Comparison of ENCODE assay signal across 3 cellular contexts in genomic region chr1:234322979-234323378, GRCh38.
TF ChIP-seq lines count a peak whose summit lies in the region.

No MANE protein-coding gene starts in this region.

TF ChIP-seq in HEK293, 187 proteins besides CTCF, POLR2A, EP300 and RAD21 (continues in another document):
- peak; percentile 45; the same call in 1 of the 2 replicates for TF ChIP-seq ZNF2 (tag by site-specific recombination; IDR thresholded peaks at IDR 0.05)
- TF ChIP-seq IKZF3 (tag by site-specific recombination; IDR thresholded peaks at IDR 0.05), result no peak
- TF ChIP-seq PRDM10 (tag by site-specific recombination; IDR thresholded peaks at IDR 0.05), result peak; percentile 75
- TF ChIP-seq ZBTB17 (tag by site-specific recombination; IDR thresholded peaks at IDR 0.05), result peak; percentile 48
- TF ChIP-seq ZNF654 (tag by site-specific recombination; IDR thresholded peaks at IDR 0.05; ENCODE audit: low read depth), result peak; percentile 71
- peak; percentile 30; the same call in 1 of the 2 replicates for TF ChIP-seq SP3 (tag by site-specific recombination; IDR thresholded peaks at IDR 0.05)
- TF ChIP-seq ZNF555 (tag by site-specific recombination; conservative IDR thresholded peaks at IDR 0.05), result no peak
- TF ChIP-seq, protein P1, sequence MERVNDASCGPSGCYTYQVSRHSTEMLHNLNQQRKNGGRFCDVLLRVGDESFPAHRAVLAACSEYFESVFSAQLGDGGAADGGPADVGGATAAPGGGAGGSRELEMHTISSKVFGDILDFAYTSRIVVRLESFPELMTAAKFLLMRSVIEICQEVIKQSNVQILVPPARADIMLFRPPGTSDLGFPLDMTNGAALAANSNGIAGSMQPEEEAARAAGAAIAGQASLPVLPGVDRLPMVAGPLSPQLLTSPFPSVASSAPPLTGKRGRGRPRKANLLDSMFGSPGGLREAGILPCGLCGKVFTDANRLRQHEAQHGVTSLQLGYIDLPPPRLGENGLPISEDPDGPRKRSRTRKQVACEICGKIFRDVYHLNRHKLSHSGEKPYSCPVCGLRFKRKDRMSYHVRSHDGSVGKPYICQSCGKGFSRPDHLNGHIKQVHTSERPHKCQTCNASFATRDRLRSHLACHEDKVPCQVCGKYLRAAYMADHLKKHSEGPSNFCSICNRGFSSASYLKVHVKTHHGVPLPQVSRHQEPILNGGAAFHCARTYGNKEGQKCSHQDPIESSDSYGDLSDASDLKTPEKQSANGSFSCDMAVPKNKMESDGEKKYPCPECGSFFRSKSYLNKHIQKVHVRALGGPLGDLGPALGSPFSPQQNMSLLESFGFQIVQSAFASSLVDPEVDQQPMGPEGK (tag by site-specific recombination; IDR thresholded peaks at IDR 0.05), result peak; percentile 39; the same call in 1 of the 2 replicates
- TF ChIP-seq, protein P2, sequence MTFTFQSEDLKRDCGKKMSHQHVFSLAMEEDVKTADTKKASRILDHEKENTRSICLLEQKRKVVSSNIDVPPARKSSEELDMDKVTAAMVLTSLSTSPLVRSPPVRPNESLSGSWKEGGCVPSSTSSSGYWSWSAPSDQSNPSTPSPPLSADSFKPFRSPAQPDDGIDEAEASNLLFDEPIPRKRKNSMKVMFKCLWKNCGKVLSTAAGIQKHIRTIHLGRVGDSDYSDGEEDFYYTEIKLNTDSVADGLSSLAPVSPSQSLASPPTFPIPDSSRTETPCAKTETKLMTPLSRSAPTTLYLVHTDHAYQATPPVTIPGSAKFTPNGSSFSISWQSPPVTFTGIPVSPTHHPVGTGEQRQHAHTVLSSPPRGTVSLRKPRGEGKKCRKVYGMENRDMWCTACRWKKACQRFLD (tag by site-specific recombination; IDR thresholded peaks at IDR 0.05), result no peak

TF ChIP-seq in SK-N-SH treated with all-trans-retinoic acid at 6 μM for 48 hours, 23 proteins besides CTCF, POLR2A, EP300 and RAD21:
- TF ChIP-seq TOX (CRISPR knock-in tag; IDR thresholded peaks at IDR 0.05; ENCODE audit: borderline replicate concordance), result no peak
- TF ChIP-seq, protein P3, sequence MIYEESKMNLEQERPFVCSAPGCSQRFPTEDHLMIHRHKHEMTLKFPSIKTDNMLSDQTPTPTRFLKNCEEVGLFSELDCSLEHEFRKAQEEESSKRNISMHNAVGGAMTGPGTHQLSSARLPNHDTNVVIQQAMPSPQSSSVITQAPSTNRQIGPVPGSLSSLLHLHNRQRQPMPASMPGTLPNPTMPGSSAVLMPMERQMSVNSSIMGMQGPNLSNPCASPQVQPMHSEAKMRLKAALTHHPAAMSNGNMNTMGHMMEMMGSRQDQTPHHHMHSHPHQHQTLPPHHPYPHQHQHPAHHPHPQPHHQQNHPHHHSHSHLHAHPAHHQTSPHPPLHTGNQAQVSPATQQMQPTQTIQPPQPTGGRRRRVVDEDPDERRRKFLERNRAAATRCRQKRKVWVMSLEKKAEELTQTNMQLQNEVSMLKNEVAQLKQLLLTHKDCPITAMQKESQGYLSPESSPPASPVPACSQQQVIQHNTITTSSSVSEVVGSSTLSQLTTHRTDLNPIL (CRISPR knock-in tag; IDR thresholded peaks at IDR 0.05; ENCODE audit: low read depth), result no peak
- no peak for TF ChIP-seq POU6F1 (CRISPR knock-in tag; IDR thresholded peaks at IDR 0.05; ENCODE audit: borderline replicate concordance, low read depth)
- no peak for TF ChIP-seq GLIS3 (CRISPR knock-in tag; IDR thresholded peaks at IDR 0.05)
- TF ChIP-seq OSR1 (CRISPR knock-in tag; IDR thresholded peaks at IDR 0.05), result no peak
- no peak for TF ChIP-seq ZFP3 (CRISPR knock-in tag; IDR thresholded peaks at IDR 0.05)
- no peak for TF ChIP-seq RARB (CRISPR knock-in tag; IDR thresholded peaks at IDR 0.05)
- no peak for TF ChIP-seq ISL1 (CRISPR knock-in tag; IDR thresholded peaks at IDR 0.05)
- no peak for TF ChIP-seq ZFP30 (CRISPR knock-in tag; IDR thresholded peaks at IDR 0.05)
- no peak for TF ChIP-seq CSDC2 (CRISPR knock-in tag; IDR thresholded peaks at IDR 0.05)
- no peak for TF ChIP-seq ZNF8 (CRISPR knock-in tag; IDR thresholded peaks at IDR 0.05)
- no peak for TF ChIP-seq BACH2 (CRISPR knock-in tag; IDR thresholded peaks at IDR 0.05; ENCODE audit: borderline replicate concordance)
- TF ChIP-seq PPARA (CRISPR knock-in tag; IDR thresholded peaks at IDR 0.05; ENCODE audit: borderline replicate concordance), result no peak

TF ChIP-seq in K562, 482 proteins besides CTCF, POLR2A, EP300 and RAD21 (continues in another document):
- TF ChIP-seq ERF (CRISPR knock-in tag; IDR thresholded peaks at IDR 0.05) (0 out of 2 replicates have a peak, but pooled peaks have one; percentile 51), HIVEP1 (CRISPR knock-in tag; IDR thresholded peaks at IDR 0.05) (0 out of 2 replicates have a peak, but pooled peaks have one; percentile 15), SMAD4 (CRISPR knock-in tag; conservative IDR thresholded peaks at IDR 0.05) (no peak), VEZF1 (CRISPR knock-in tag; IDR thresholded peaks at IDR 0.05) (peak; percentile 64), ETV5 (CRISPR knock-in tag; IDR thresholded peaks at IDR 0.05; ENCODE audit: low read depth) (0 out of 2 replicates have a peak, but pooled peaks have one; percentile 31), RB1 (IDR thresholded peaks at IDR 0.05; ENCODE audit: low read depth) (peak; percentile 80; the same call in 1 of the 2 replicates), ZFP91 (CRISPR knock-in tag; IDR thresholded peaks at IDR 0.05) (0 out of 2 replicates have a peak, but pooled peaks have one; percentile 11), ZMIZ1 (IDR thresholded peaks at IDR 0.05; ENCODE audit: low read depth in 2 of 2, low read length in 2 of 2) (0 out of 4 replicates have a peak, but pooled peaks of 1 of the 2 experiments have one; percentile 17), CBX2 (IDR thresholded peaks at IDR 0.05; ENCODE audit: insufficient read depth, low read length, poor library complexity, severe bottlenecking) (no peak), SMC3 (conservative IDR thresholded peaks at IDR 0.05; ENCODE audit: insufficient read depth, low read depth, low read length) (peak; percentile 75), CTCFL (IDR thresholded peaks at IDR 0.05; ENCODE audit: borderline replicate concordance, insufficient read depth, low read depth, low read length, poor library complexity, severe bottlenecking) (peak; percentile 13), ZFP36 (IDR thresholded peaks at IDR 0.05; ENCODE audit: low read depth, low read length, partially characterized antibody) (peak; percentile 24), YY1 (IDR thresholded peaks at IDR 0.05; ENCODE audit: borderline replicate concordance in 1 of 3, control insufficient read depth in 1 of 3, extremely low read depth in 1 of 3, insufficient read depth in 3 of 3, insufficient read length in 1 of 3, insufficient replicate concordance in 2 of 3, low read depth in 1 of 3, low read length in 2 of 3) (peak in 1 of 3 experiments; percentile 9), CTBP1 (IDR thresholded peaks at IDR 0.05; ENCODE audit: borderline replicate concordance) (peak; percentile 52; the same call in 1 of the 2 replicates), MAZ (CRISPR knock-in tag; conservative IDR thresholded peaks at IDR 0.05 in 1 of 2, IDR thresholded peaks at IDR 0.05 in 1 of 2) (0 out of 4 replicates have a peak, but pooled peaks of 1 of the 2 experiments have one; percentile 53), JUND (IDR thresholded peaks at IDR 0.05; ENCODE audit: borderline replicate concordance, low read depth, low read length) (0 out of 2 replicates have a peak, but pooled peaks have one; percentile 32), JUND (tag; IDR thresholded peaks at IDR 0.05; ENCODE audit: borderline replicate concordance, low read depth, low read length) (no peak), PRDM10 (IDR thresholded peaks at IDR 0.05; ENCODE audit: partially characterized antibody) (peak; percentile 37), BHLHE40 (IDR thresholded peaks at IDR 0.05; ENCODE audit: low read length) (peak; percentile 54; the same call in 1 of the 2 replicates), CXXC5 (CRISPR knock-in tag; IDR thresholded peaks at IDR 0.05) (peak; percentile 39; the same call in 1 of the 2 replicates), POLR2AphosphoS5 (IDR thresholded peaks at IDR 0.05; ENCODE audit: control insufficient read depth, insufficient read depth, low read depth, low read length) (no peak)
- TF ChIP-seq, protein P4, sequence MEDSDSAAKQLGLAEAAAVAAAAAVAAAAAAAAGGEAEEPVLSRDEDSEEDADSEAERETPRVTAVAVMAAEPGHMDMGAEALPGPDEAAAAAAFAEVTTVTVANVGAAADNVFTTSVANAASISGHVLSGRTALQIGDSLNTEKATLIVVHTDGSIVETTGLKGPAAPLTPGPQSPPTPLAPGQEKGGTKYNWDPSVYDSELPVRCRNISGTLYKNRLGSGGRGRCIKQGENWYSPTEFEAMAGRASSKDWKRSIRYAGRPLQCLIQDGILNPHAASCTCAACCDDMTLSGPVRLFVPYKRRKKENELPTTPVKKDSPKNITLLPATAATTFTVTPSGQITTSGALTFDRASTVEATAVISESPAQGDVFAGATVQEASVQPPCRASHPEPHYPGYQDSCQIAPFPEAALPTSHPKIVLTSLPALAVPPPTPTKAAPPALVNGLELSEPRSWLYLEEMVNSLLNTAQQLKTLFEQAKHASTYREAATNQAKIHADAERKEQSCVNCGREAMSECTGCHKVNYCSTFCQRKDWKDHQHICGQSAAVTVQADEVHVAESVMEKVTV (CRISPR knock-in tag; IDR thresholded peaks at IDR 0.05), result peak; percentile 85
